ENCODE assay signal across 23 cellular contexts in genomic region chr4:41507292-41507933, GRCh38. TPM values are rescaled to one million over a fixed set of nuclear protein-coding genes. Genes with fewer than 3 reads are reported as not detected.
DNase-seq lines count a peak whose midpoint lies in the region; FAIRE-seq and TF ChIP-seq lines count a peak whose summit lies in the region.
"Had no signal": no experiment of that assay in that cellular context is flagged by ENCODE, and none has a peak within 500 bp of the region (broad histone marks: within the 10 kb centered on the region; RNA-seq: fewer than 3 reads in every experiment).

No MANE protein-coding gene starts in this region.

- H3K36me3 Mint-ChIP-seq in Caco-2 (ENCODE audit: insufficient read depth, unreplicated experiment) (peaks cover 7% of the 10 kb centered on the region), astrocyte (ENCODE audit: low read depth, unreplicated experiment) (no peaks in the 10 kb centered on the region)
- H3K36me3 Mint-ChIP-seq in activated T-helper 2 cell treated with anti-CD3 and anti-CD28 coated beads, Interferon-gamma antibody, Interleukin-2, Interleukin-4, amounts not matched to agents 10 μg/mL and 5 μg/mL and 100 μg/mL, durations not matched to agents 14 hours and 24 hours and 36 hours (ENCODE audit: low read depth), result no peaks in the 10 kb centered on the region

- H3K9me3 Mint-ChIP-seq in Caco-2 (ENCODE audit: unreplicated experiment) (peaks cover 14% of the 10 kb centered on the region), astrocyte (ENCODE audit: unreplicated experiment) (peaks cover 5% of the 10 kb centered on the region)
- no peaks in the 10 kb centered on the region for H3K9me3 Mint-ChIP-seq in activated T-helper 2 cell treated with anti-CD3 and anti-CD28 coated beads, Interferon-gamma antibody, Interleukin-2, Interleukin-4, amounts not matched to agents 10 μg/mL and 5 μg/mL and 100 μg/mL, durations not matched to agents 14 hours and 24 hours and 36 hours
- H3K9me3 Mint-ChIP-seq: activated T-helper 1 cell treated with anti-CD3 and anti-CD28 coated beads, Interleukin-12 subunit alpha, Interleukin-12 subunit beta, Interleukin-2, Interleukin-4 antibody, amounts not matched to agents 30 ng/mL and 10 ng/mL and 1 ng/mL, durations not matched to agents 14 hours and 24 hours and 36 hours had no signal

- TF ChIP-seq CTCF in Caco-2 (IDR thresholded peaks at IDR 0.05; ENCODE audit: insufficient read depth in 1 of 2, low read depth in 1 of 2, low read length in 1 of 2, severe bottlenecking in 1 of 2, unreplicated experiment in 1 of 2) (no peak), astrocyte (IDR thresholded peaks at IDR 0.05; ENCODE audit: insufficient read depth, low read depth, low read length) (no peak), retinal pigment epithelial cell (conservative IDR thresholded peaks at IDR 0.05; ENCODE audit: low read depth, low read length) (no peak)

- no peak overlapping the region for H3K4me3 ChIP-seq in Caco-2 (ENCODE audit: low read depth, low read length)
- no peak overlapping the region for H3K4me3 ChIP-seq in astrocyte (ENCODE audit: insufficient read depth, low read depth, low read length)
- no peak overlapping the region for H3K4me3 ChIP-seq in retinal pigment epithelial cell (ENCODE audit: low read length)
- H3K4me3 ChIP-seq: mucosa of descending colon had no signal

- CTCF ChIA-PET in Caco-2 (lab: Charles Lee), result no interaction called here

- no peak for FAIRE-seq in astrocyte (lab: Jason Lieb, UNC)
- FAIRE-seq in H54 (lab: Jason Lieb, UNC), result no peak

- H3K36me3 ChIP-seq in Caco-2 (ENCODE audit: control insufficient read depth, insufficient read depth, low read length) (no peaks in the 10 kb centered on the region), astrocyte (ENCODE audit: insufficient read depth, low read length) (no peaks in the 10 kb centered on the region)

- peak overlapping the region; percentile 24 for H3K27ac ChIP-seq in astrocyte (ENCODE audit: low read depth, low read length)
- H3K27ac ChIP-seq: HL-60 had no signal

- H3K27ac Mint-ChIP-seq in Caco-2 (ENCODE audit: unreplicated experiment) (peak overlapping the region; percentile 72), astrocyte (ENCODE audit: unreplicated experiment) (no peak overlapping the region)
- no peak overlapping the region for H3K27ac Mint-ChIP-seq in activated T-helper 2 cell treated with anti-CD3 and anti-CD28 coated beads, Interferon-gamma antibody, Interleukin-2, Interleukin-4, amounts not matched to agents 10 μg/mL and 5 μg/mL and 100 μg/mL, durations not matched to agents 14 hours and 24 hours and 36 hours
- H3K27ac Mint-ChIP-seq: activated CD4-positive, alpha-beta memory T cell treated with anti-CD3 and anti-CD28 coated beads, Interleukin-2, amount 10 ng/mL, durations not matched to agents 7 days and 5 days; activated naive CD8-positive, alpha-beta T cell treated with anti-CD3 and anti-CD28 coated beads, Interleukin-2, amount 50 U/mL, for 24 hours; activated T-helper 1 cell treated with anti-CD3 and anti-CD28 coated beads, Interleukin-12 subunit alpha, Interleukin-12 subunit beta, Interleukin-2, Interleukin-4 antibody, amounts not matched to agents 30 ng/mL and 10 ng/mL and 1 ng/mL, durations not matched to agents 14 hours and 24 hours and 36 hours; B cell had no signal

- H3K4me2 ChIP-seq in astrocyte (ENCODE audit: low read length), result no peak overlapping the region

- no peak for TF ChIP-seq RAD21 in Ishikawa (IDR thresholded peaks at IDR 0.05; ENCODE audit: low read depth)

- H3K9ac ChIP-seq in astrocyte (ENCODE audit: low read length), result no peak overlapping the region

- no peaks in the 10 kb centered on the region for H4K20me1 ChIP-seq in astrocyte (ENCODE audit: insufficient read depth, low read length)

- DNase-seq in Caco-2 (peak; percentile 40 to 52), astrocyte (ENCODE audit: low read depth) (peak; percentile 61), retinal pigment epithelial cell (ENCODE audit: low read depth) (peak; percentile 99), H54 (ENCODE audit: insufficient read length, low spot score) (no peak), NCI-H1048 (lab: John Stamatoyannopoulos, UW) (no peak), NCI-H1694 (lab: John Stamatoyannopoulos, UW) (no peak)
- DNase-seq in activated T-helper 2 cell treated with anti-CD3 and anti-CD28 coated beads, Interferon-gamma antibody, Interleukin-2, Interleukin-4, amounts not matched to agents 10 μg/mL and 5 μg/mL and 100 μg/mL, durations not matched to agents 14 hours and 24 hours and 36 hours (ENCODE audit: low spot score), result no peak
- DNase-seq: activated CD4-positive, alpha-beta memory T cell treated with anti-CD3 and anti-CD28 coated beads, Interleukin-2, amount 10 ng/mL, durations not matched to agents 7 days and 5 days; activated naive CD8-positive, alpha-beta T cell treated with anti-CD3 and anti-CD28 coated beads, Interleukin-2, amount 50 U/mL, for 24 hours; effector memory CD4-positive, alpha-beta T cell; GOT3; KG1; mucosa of descending colon; NCI-H1436; retina; RPMI8226; stimulated activated CD4-positive, alpha-beta T cell treated with anti-CD3 and anti-CD28 coated beads, Interleukin-1b, Interleukin-23, amount 100 ng/mL, for 48 hours; substantia nigra; T-helper 1 cell had no signal

- H3K4me1 ChIP-seq in Caco-2, result peaks cover 36% of the 10 kb centered on the region
- H3K4me1 ChIP-seq in astrocyte (ENCODE audit: insufficient read depth, low read length), result peaks cover 19% of the 10 kb centered on the region

- no peak overlapping the region for H2AFZ ChIP-seq in astrocyte (ENCODE audit: low read depth, low read length)

- TF ChIP-seq POLR2A in H54 (IDR thresholded peaks at IDR 0.05; ENCODE audit: low read depth, low read length), result no peak

- H3K4me1 Mint-ChIP-seq in Caco-2 (ENCODE audit: low read depth, unreplicated experiment) (peaks cover 35% of the 10 kb centered on the region), astrocyte (ENCODE audit: low read depth, unreplicated experiment) (peaks cover 9% of the 10 kb centered on the region)
- H3K4me1 Mint-ChIP-seq in activated T-helper 2 cell treated with anti-CD3 and anti-CD28 coated beads, Interferon-gamma antibody, Interleukin-2, Interleukin-4, amounts not matched to agents 10 μg/mL and 5 μg/mL and 100 μg/mL, durations not matched to agents 14 hours and 24 hours and 36 hours (ENCODE audit: low read depth), result no peaks in the 10 kb centered on the region
- H3K4me1 Mint-ChIP-seq: activated CD4-positive, alpha-beta memory T cell treated with anti-CD3 and anti-CD28 coated beads, Interleukin-2, amount 10 ng/mL, durations not matched to agents 7 days and 5 days; activated naive CD8-positive, alpha-beta T cell treated with anti-CD3 and anti-CD28 coated beads, Interleukin-2, amount 50 U/mL, for 24 hours; B cell had no signal

- no peaks in the 10 kb centered on the region for H3K79me2 ChIP-seq in astrocyte (ENCODE audit: insufficient read depth, low read length)

- intact Hi-C loops in Caco-2 (cut with micrococcal nuclease; ENCODE audit: unreplicated experiment), result loop anchor here (2.0 kb wide), 1 partner anchor 17 kb away; no protein-coding TSS in a partner anchor
- intact Hi-C loops in activated T-helper 2 cell treated with anti-CD3 and anti-CD28 coated beads, Interferon-gamma antibody, Interleukin-2, Interleukin-4, amounts not matched to agents 10 μg/mL and 5 μg/mL and 100 μg/mL, durations not matched to agents 14 hours and 24 hours and 36 hours (cut with micrococcal nuclease), result no loop called here

- no TSS peak for BruUV-seq in Caco-2 (replicated peaks; lab: Mats Ljungman, UMichigan)

- no peak overlapping the region for H3K4me3 Mint-ChIP-seq in Caco-2 (ENCODE audit: unreplicated experiment)
- no peak overlapping the region for H3K4me3 Mint-ChIP-seq in astrocyte (ENCODE audit: unreplicated experiment)
- H3K4me3 Mint-ChIP-seq in activated T-helper 2 cell treated with anti-CD3 and anti-CD28 coated beads, Interferon-gamma antibody, Interleukin-2, Interleukin-4, amounts not matched to agents 10 μg/mL and 5 μg/mL and 100 μg/mL, durations not matched to agents 14 hours and 24 hours and 36 hours (ENCODE audit: low read depth), result no peak overlapping the region
- H3K4me3 Mint-ChIP-seq: activated CD4-positive, alpha-beta memory T cell treated with anti-CD3 and anti-CD28 coated beads, Interleukin-2, amount 10 ng/mL, durations not matched to agents 7 days and 5 days; activated naive CD8-positive, alpha-beta T cell treated with anti-CD3 and anti-CD28 coated beads, Interleukin-2, amount 50 U/mL, for 24 hours; activated T-helper 1 cell treated with anti-CD3 and anti-CD28 coated beads, Interleukin-12 subunit alpha, Interleukin-12 subunit beta, Interleukin-2, Interleukin-4 antibody, amounts not matched to agents 30 ng/mL and 10 ng/mL and 1 ng/mL, durations not matched to agents 14 hours and 24 hours and 36 hours; B cell had no signal

- TF ChIP-seq EP300 in Ishikawa (IDR thresholded peaks at IDR 0.05; ENCODE audit: borderline replicate concordance), result peak; percentile 72; the same call in 1 of the 2 replicates

- H3K9me3 ChIP-seq in Caco-2 (peaks cover 5% of the 10 kb centered on the region; the same call in 1 of the 2 replicates), astrocyte (ENCODE audit: insufficient read depth, low read depth, low read length) (no peaks in the 10 kb centered on the region)
- H3K9me3 ChIP-seq: mucosa of descending colon had no signal

- H3K27me3 Mint-ChIP-seq in Caco-2 (ENCODE audit: insufficient read depth, unreplicated experiment), result no peaks in the 10 kb centered on the region
- H3K27me3 Mint-ChIP-seq in astrocyte (ENCODE audit: low read depth, unreplicated experiment), result peaks cover 3% of the 10 kb centered on the region
- H3K27me3 Mint-ChIP-seq in activated T-helper 2 cell treated with anti-CD3 and anti-CD28 coated beads, Interferon-gamma antibody, Interleukin-2, Interleukin-4, amounts not matched to agents 10 μg/mL and 5 μg/mL and 100 μg/mL, durations not matched to agents 14 hours and 24 hours and 36 hours (ENCODE audit: low read depth), result no peaks in the 10 kb centered on the region
- H3K27me3 Mint-ChIP-seq: activated CD4-positive, alpha-beta memory T cell treated with anti-CD3 and anti-CD28 coated beads, Interleukin-2, amount 10 ng/mL, durations not matched to agents 7 days and 5 days; activated naive CD8-positive, alpha-beta T cell treated with anti-CD3 and anti-CD28 coated beads, Interleukin-2, amount 50 U/mL, for 24 hours; B cell had no signal

- H3K27me3 ChIP-seq in Caco-2 (replicated peaks; ENCODE audit: control insufficient read depth, insufficient read depth, low read length) (no peaks in the 10 kb centered on the region), astrocyte (ENCODE audit: insufficient read depth, low read length) (no peaks in the 10 kb centered on the region)

- POLR2A ChIA-PET in Caco-2 (lab: Charles Lee), result no interaction called here

TF ChIP-seq in Ishikawa, 13 proteins besides CTCF, POLR2A, EP300 and RAD21:
- peak; percentile 43 for TF ChIP-seq NFIC (IDR thresholded peaks at IDR 0.05)
- TF ChIP-seq TEAD4 (IDR thresholded peaks at IDR 0.05), result peak; percentile 64
- no peak for TF ChIP-seq EGR1 (IDR thresholded peaks at IDR 0.05)
- peak; percentile 56; the same call in 1 of the 2 replicates for TF ChIP-seq FOXM1 (IDR thresholded peaks at IDR 0.05; ENCODE audit: borderline replicate concordance, low read depth)

RNA-seq across cellular contexts. Expression of gene LIMCH1, which starts 30.5 kb away (rescaled TPM):
- total RNA-seq in Caco-2 (2022) (6.2 and 8.4 TPM in 2 replicates), astrocyte (3.2 and 7.1 TPM in 2 replicates)
- not detected in 2 replicates for total RNA-seq in activated T-helper 2 cell treated with anti-CD3 and anti-CD28 coated beads, Interferon-gamma antibody, Interleukin-2, Interleukin-4, amounts not matched to agents 10 μg/mL and 5 μg/mL and 100 μg/mL, durations not matched to agents 14 hours and 24 hours and 36 hours
- total RNA-seq: activated CD4-positive, alpha-beta memory T cell treated with anti-CD3 and anti-CD28 coated beads, Interleukin-2, amount 10 ng/mL, durations not matched to agents 7 days and 5 days; activated T-helper 1 cell treated with anti-CD3 and anti-CD28 coated beads, Interleukin-12 subunit alpha, Interleukin-12 subunit beta, Interleukin-2, Interleukin-4 antibody, amounts not matched to agents 30 ng/mL and 10 ng/mL and 1 ng/mL, durations not matched to agents 14 hours and 24 hours and 36 hours; B cell had no signal

Comparison
In these comparisons a context has a peak if more than half of its experiments do, and no peak if none do; other contexts are left out.
1. DNase-seq: peak in Caco-2 (2 of 2), astrocyte (single experiment) and retinal pigment epithelial cell (single experiment); none in activated T-helper 2 cell treated with anti-CD3 and anti-CD28 coated beads, Interferon-gamma antibody, Interleukin-2, Interleukin-4, amounts not matched to agents 10 μg/mL and 5 μg/mL and 100 μg/mL, durations not matched to agents 14 hours and 24 hours and 36 hours (single experiment), H54 (single experiment), NCI-H1048 (single experiment) and NCI-H1694 (single experiment).